ENCODE assay signal across 13 cellular contexts in the genomic region with DNA sequence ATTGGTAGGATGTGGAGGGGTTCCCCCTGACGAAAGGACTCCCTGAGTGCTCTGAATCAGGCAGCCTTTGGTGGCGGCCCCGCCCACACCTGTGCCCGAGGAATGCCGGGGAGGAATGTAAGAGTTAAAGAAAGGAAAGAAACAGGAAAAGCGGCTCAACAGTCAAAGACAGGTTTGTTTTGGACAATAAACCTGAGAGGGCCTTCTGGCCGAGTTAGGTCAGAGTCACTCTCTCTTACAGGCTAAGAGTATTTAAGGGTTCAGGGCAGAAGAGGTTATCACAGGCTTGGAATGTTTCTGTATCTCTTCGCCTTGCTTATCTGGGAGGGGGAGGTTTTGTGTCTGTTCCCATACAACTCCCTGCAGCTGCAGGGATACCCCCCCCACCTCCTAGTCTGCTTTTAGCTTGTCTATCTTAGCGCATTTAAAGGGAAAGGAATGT. TPM values are rescaled to one million over a fixed set of nuclear protein-coding genes. Genes with fewer than 3 reads are reported as not detected.
DNase-seq lines count a peak whose midpoint lies in the region; ATAC-seq and TF ChIP-seq lines count a peak whose summit lies in the region.
"Had no signal": no experiment of that assay in that cellular context is flagged by ENCODE, and none has a peak within 500 bp of the region (broad histone marks: within the 10 kb centered on the region; RNA-seq: fewer than 3 reads in every experiment).

No MANE protein-coding gene starts in this region.

- H3K9me3 ChIP-seq in body of pancreas: no peaks in the 10 kb centered on the region
- no peaks in the 10 kb centered on the region for H3K9me3 ChIP-seq in neural progenitor cell (ENCODE audit: low read depth)

- intact Hi-C loops in body of pancreas (cut with DNase I): no loop called here

- POLR2A ChIA-PET in activated CD8-positive, alpha-beta T cell treated with anti-CD3 and anti-CD28 coated beads, Interleukin-2, amount 10 ng/mL, durations not matched to agents 7 days and 5 days (lab: Charles Lee): no interaction called here

- H3K27me3 Mint-ChIP-seq in GM23338 (ENCODE audit: insufficient read depth, low read depth, poor library complexity) (peaks cover 5% of the 10 kb centered on the region), neural progenitor cell (ENCODE audit: insufficient read depth, low read depth) (peaks cover 4% of the 10 kb centered on the region)
- H3K27me3 Mint-ChIP-seq in activated CD8-positive, alpha-beta T cell treated with anti-CD3 and anti-CD28 coated beads, Interleukin-2, amount 10 ng/mL, durations not matched to agents 7 days and 5 days (ENCODE audit: low read depth): no peaks in the 10 kb centered on the region
- H3K27me3 Mint-ChIP-seq: activated naive CD4-positive, alpha-beta T cell treated with anti-CD3 and anti-CD28 coated beads, Interleukin-2, amount 10 ng/mL, durations not matched to agents 7 days and 5 days had no signal

- H3K9me2 ChIP-seq in GM23338 (ENCODE audit: insufficient read depth): no peaks in the 10 kb centered on the region

- H3K4me2 ChIP-seq in GM23338 (peak overlapping the region; percentile 23), neural progenitor cell (peak overlapping the region; percentile 14)

- H3K4me3 ChIP-seq in GM23338: peak overlapping the region; percentile 12; the same call in 1 of the 2 replicates
- H3K4me3 ChIP-seq in body of pancreas: no peak overlapping the region
- H3K4me3 ChIP-seq in neural progenitor cell: no peak overlapping the region

- H3K27me3 ChIP-seq in GM23338 (ENCODE audit: insufficient read depth): no peaks in the 10 kb centered on the region
- H3K27me3 ChIP-seq in body of pancreas: no peaks in the 10 kb centered on the region
- no peaks in the 10 kb centered on the region for H3K27me3 ChIP-seq in neural progenitor cell

- H2AFZ ChIP-seq in GM23338 (no peak overlapping the region), neural progenitor cell (replicated peaks) (no peak overlapping the region)
- H2AFZ ChIP-seq: parathyroid adenoma had no signal

- H3K27ac ChIP-seq in GM23338 (ENCODE audit: low read depth) (peak overlapping the region; percentile 95), body of pancreas (peak overlapping the region in 2 of 4 donors; percentile 4 to 10), neural progenitor cell (peak overlapping the region; percentile 21)
- H3K27ac ChIP-seq: parathyroid adenoma had no signal

- TF ChIP-seq CTCF in GM23338 (conservative IDR thresholded peaks at IDR 0.05; ENCODE audit: low read depth in 2 of 2): no peak
- no peak for TF ChIP-seq CTCF in body of pancreas (IDR thresholded peaks at IDR 0.05)
- no peak for TF ChIP-seq CTCF in neural progenitor cell (IDR thresholded peaks at IDR 0.05)

- peaks cover 22% of the 10 kb centered on the region for H3K4me1 Mint-ChIP-seq in GM23338
- H3K4me1 Mint-ChIP-seq in neural progenitor cell: no peaks in the 10 kb centered on the region
- no peaks in the 10 kb centered on the region for H3K4me1 Mint-ChIP-seq in activated CD8-positive, alpha-beta T cell treated with anti-CD3 and anti-CD28 coated beads, Interleukin-2, amount 10 ng/mL, durations not matched to agents 7 days and 5 days (ENCODE audit: low read depth)
- H3K4me1 Mint-ChIP-seq: activated naive CD4-positive, alpha-beta T cell treated with anti-CD3 and anti-CD28 coated beads, Interleukin-2, amount 10 ng/mL, durations not matched to agents 7 days and 5 days had no signal

- H3K4me1 ChIP-seq in GM23338 (ENCODE audit: insufficient read depth) (peaks cover 9% of the 10 kb centered on the region), body of pancreas (peaks cover 11% of the 10 kb centered on the region), neural progenitor cell (peaks cover 14% of the 10 kb centered on the region)
- H3K4me1 ChIP-seq: parathyroid adenoma had no signal

- TF ChIP-seq POLR2A in body of pancreas (IDR thresholded peaks at IDR 0.05): no peak

- H3K36me3 ChIP-seq in GM23338 (ENCODE audit: insufficient read depth): peaks cover 2% of the 10 kb centered on the region; the same call in 1 of the 2 replicates
- H3K36me3 ChIP-seq in body of pancreas (replicated peaks in 1 of 2; ENCODE audit: insufficient read depth in 1 of 2, low read depth in 2 of 2): peaks cover 0 to 13% of the 10 kb centered on the region in 2 donors
- H3K36me3 ChIP-seq in neural progenitor cell: peaks cover 6% of the 10 kb centered on the region

- H3K27ac Mint-ChIP-seq in GM23338: peak overlapping the region; percentile 95
- H3K27ac Mint-ChIP-seq in neural progenitor cell: no peak overlapping the region
- H3K27ac Mint-ChIP-seq in activated CD8-positive, alpha-beta T cell treated with anti-CD3 and anti-CD28 coated beads, Interleukin-2, amount 10 ng/mL, durations not matched to agents 7 days and 5 days: no peak overlapping the region

- H3K79me2 ChIP-seq in GM23338 (replicated peaks; ENCODE audit: insufficient read depth): peaks cover 9% of the 10 kb centered on the region; the same call in 1 of the 2 replicates
- H3K79me2 ChIP-seq in neural progenitor cell (ENCODE audit: low read depth): peaks cover 6% of the 10 kb centered on the region

- 39 to 58% methylated on average over 9 of the region's 9 CpGs for WGBS in body of pancreas, 2 donors

- peaks cover 5% of the 10 kb centered on the region; the same call in 1 of the 2 replicates for H4K20me1 ChIP-seq in GM23338 (replicated peaks; ENCODE audit: insufficient read depth)
- no peaks in the 10 kb centered on the region for H4K20me1 ChIP-seq in neural progenitor cell (ENCODE audit: low read depth)

- DNase-seq in GM23338 (ENCODE audit: low spot score) (peak; percentile 98), body of pancreas (peak in 2 of 4 donors; percentile 15 to 29), iPS DF 19.7 (ENCODE audit: low read depth, low spot score) (peak; percentile 59), neural progenitor cell (ENCODE audit: low spot score) (peak; percentile 45), NCI-H187 treated with DMSO at 0.1 percent for 48 hours (lab: John Stamatoyannopoulos, UW) (no peak), DMS114 treated with DMSO at 0.1 percent for 48 hours (lab: John Stamatoyannopoulos, UW; ENCODE audit: unreplicated experiment) (no peak), amniotic stem cell (lab: John Stamatoyannopoulos, UW) (no peak)
- no peak for DNase-seq in activated CD8-positive, alpha-beta T cell treated with anti-CD3 and anti-CD28 coated beads, Interleukin-2, amount 10 ng/mL, durations not matched to agents 7 days and 5 days
- DNase-seq: activated naive CD4-positive, alpha-beta T cell treated with anti-CD3 and anti-CD28 coated beads, Interleukin-2, amount 10 ng/mL, durations not matched to agents 7 days and 5 days; cortex of kidney; DMS153; PC-3 had no signal

- peaks cover 82% of the 10 kb centered on the region for H3K36me3 Mint-ChIP-seq in GM23338 (ENCODE audit: low read depth)
- peaks cover 25% of the 10 kb centered on the region for H3K36me3 Mint-ChIP-seq in neural progenitor cell
- H3K36me3 Mint-ChIP-seq in activated CD8-positive, alpha-beta T cell treated with anti-CD3 and anti-CD28 coated beads, Interleukin-2, amount 10 ng/mL, durations not matched to agents 7 days and 5 days (ENCODE audit: low read depth): peaks cover 71% of the 10 kb centered on the region

- H3K9me3 Mint-ChIP-seq in GM23338 (peaks cover 2% of the 10 kb centered on the region; the same call in 1 of the 3 replicates), neural progenitor cell (peaks cover 16% of the 10 kb centered on the region)
- no peaks in the 10 kb centered on the region for H3K9me3 Mint-ChIP-seq in activated CD8-positive, alpha-beta T cell treated with anti-CD3 and anti-CD28 coated beads, Interleukin-2, amount 10 ng/mL, durations not matched to agents 7 days and 5 days (ENCODE audit: insufficient read depth)
- H3K9me3 Mint-ChIP-seq: activated naive CD4-positive, alpha-beta T cell treated with anti-CD3 and anti-CD28 coated beads, Interleukin-2, amount 10 ng/mL, durations not matched to agents 7 days and 5 days had no signal

- ATAC-seq in GM23338: peak; percentile 98
- ATAC-seq in body of pancreas: peak; percentile 50
- no peak for ATAC-seq in activated CD8-positive, alpha-beta T cell treated with anti-CD3 and anti-CD28 coated beads, Interleukin-2, amount 10 ng/mL, durations not matched to agents 7 days and 5 days
- ATAC-seq: PC-3 had no signal

- CTCF ChIA-PET in activated CD8-positive, alpha-beta T cell treated with anti-CD3 and anti-CD28 coated beads, Interleukin-2, amount 10 ng/mL, durations not matched to agents 7 days and 5 days (lab: Charles Lee): interaction anchor here (1.5 kb wide), 2 partner anchors 43 to 391 kb away, joined by 4 read pairs; no protein-coding TSS in a partner anchor

- no peak overlapping the region for H3K9ac ChIP-seq in neural progenitor cell
- H3K9ac ChIP-seq: parathyroid adenoma had no signal

- peak overlapping the region; percentile 45 for H3K4me3 Mint-ChIP-seq in GM23338
- no peak overlapping the region for H3K4me3 Mint-ChIP-seq in neural progenitor cell
- H3K4me3 Mint-ChIP-seq in activated CD8-positive, alpha-beta T cell treated with anti-CD3 and anti-CD28 coated beads, Interleukin-2, amount 10 ng/mL, durations not matched to agents 7 days and 5 days: no peak overlapping the region
- H3K4me3 Mint-ChIP-seq: activated naive CD4-positive, alpha-beta T cell treated with anti-CD3 and anti-CD28 coated beads, Interleukin-2, amount 10 ng/mL, durations not matched to agents 7 days and 5 days had no signal

- H3F3A ChIP-seq in GM23338 (replicated peaks; ENCODE audit: low read depth) (peaks cover 4% of the 10 kb centered on the region; the same call in 1 of the 2 replicates), neural progenitor cell (ENCODE audit: low read depth) (peaks cover 6% of the 10 kb centered on the region)

RNA-seq across cellular contexts. Expression of a gene that starts 32.9 kb away (rescaled TPM):
- 60.9 and 71.6 TPM in 2 replicates for total RNA-seq in GM23338 (2014; rRNA removed; shearing (Covaris generic))
- polyA plus RNA-seq in GM23338 (2016; fragmentation: Nextera tagmentation; extraction: Ambion mirVana): 235 and 241 TPM in 2 replicates
- total RNA-seq in body of pancreas (10 to 100 TPM; 36.1 to 39.2 TPM), neural progenitor cell (ENCODE audit: low replicate concordance) (71.1 and 82.8 TPM in 2 replicates)
- 10 to 100 TPM; 79.0 to 86.4 TPM for total RNA-seq in activated CD8-positive, alpha-beta T cell treated with anti-CD3 and anti-CD28 coated beads, Interleukin-2, amount 10 ng/mL, durations not matched to agents 7 days and 5 days

RNA-seq across cellular contexts. Expression of a gene that starts 38.2 kb away (rescaled TPM):
- total RNA-seq in GM23338 (2014; rRNA removed; shearing (Covaris generic)): 0.07 TPM in 1 of 2 replicates, not detected in the other
- not detected in 2 replicates for polyA plus RNA-seq in GM23338 (2016; fragmentation: Nextera tagmentation; extraction: Ambion mirVana)
- total RNA-seq in body of pancreas (1 to 10 TPM; 1.3 to 1.8 TPM), neural progenitor cell (ENCODE audit: low replicate concordance) (0.25 TPM in 1 of 2 replicates, not detected in the other)
- 10 to 100 TPM; 43.5 to 48.3 TPM for total RNA-seq in activated CD8-positive, alpha-beta T cell treated with anti-CD3 and anti-CD28 coated beads, Interleukin-2, amount 10 ng/mL, durations not matched to agents 7 days and 5 days

RNA-seq across cellular contexts. Expression of a gene that starts 51.7 kb away (rescaled TPM):
- total RNA-seq in GM23338 (2014; rRNA removed; shearing (Covaris generic)): 25.2 and 28.2 TPM in 2 replicates
- 11.9 and 12.3 TPM in 2 replicates for polyA plus RNA-seq in GM23338 (2016; fragmentation: Nextera tagmentation; extraction: Ambion mirVana)
- 10 to 100 TPM; 19.8 to 34.2 TPM for total RNA-seq in body of pancreas
- 20.8 and 27.3 TPM in 2 replicates for total RNA-seq in neural progenitor cell (ENCODE audit: low replicate concordance)
- 10 to 100 TPM; 15.0 to 15.2 TPM for total RNA-seq in activated CD8-positive, alpha-beta T cell treated with anti-CD3 and anti-CD28 coated beads, Interleukin-2, amount 10 ng/mL, durations not matched to agents 7 days and 5 days

Comparison
In these comparisons a context has a peak if more than half of its experiments do, and no peak if none do; other contexts are left out.
1. DNase-seq: peak in GM23338 (single experiment), iPS DF 19.7 (single experiment) and neural progenitor cell (single experiment); none in NCI-H187 treated with DMSO at 0.1 percent for 48 hours (single experiment), activated CD8-positive, alpha-beta T cell treated with anti-CD3 and anti-CD28 coated beads, Interleukin-2, amount 10 ng/mL, durations not matched to agents 7 days and 5 days (single experiment), DMS114 treated with DMSO at 0.1 percent for 48 hours (single experiment) and amniotic stem cell (single experiment).
2. RNA of a gene that starts 38.2 kb away (total RNA-seq): 43.5 to 48.3 TPM in activated CD8-positive, alpha-beta T cell treated with anti-CD3 and anti-CD28 coated beads, Interleukin-2, amount 10 ng/mL, durations not matched to agents 7 days and 5 days; 1.3 to 1.8 TPM in body of pancreas, 0.07 TPM in GM23338 and 0.25 TPM in neural progenitor cell; every median in the first group is over 10 times any median in the second.